In the genomic region with DNA sequence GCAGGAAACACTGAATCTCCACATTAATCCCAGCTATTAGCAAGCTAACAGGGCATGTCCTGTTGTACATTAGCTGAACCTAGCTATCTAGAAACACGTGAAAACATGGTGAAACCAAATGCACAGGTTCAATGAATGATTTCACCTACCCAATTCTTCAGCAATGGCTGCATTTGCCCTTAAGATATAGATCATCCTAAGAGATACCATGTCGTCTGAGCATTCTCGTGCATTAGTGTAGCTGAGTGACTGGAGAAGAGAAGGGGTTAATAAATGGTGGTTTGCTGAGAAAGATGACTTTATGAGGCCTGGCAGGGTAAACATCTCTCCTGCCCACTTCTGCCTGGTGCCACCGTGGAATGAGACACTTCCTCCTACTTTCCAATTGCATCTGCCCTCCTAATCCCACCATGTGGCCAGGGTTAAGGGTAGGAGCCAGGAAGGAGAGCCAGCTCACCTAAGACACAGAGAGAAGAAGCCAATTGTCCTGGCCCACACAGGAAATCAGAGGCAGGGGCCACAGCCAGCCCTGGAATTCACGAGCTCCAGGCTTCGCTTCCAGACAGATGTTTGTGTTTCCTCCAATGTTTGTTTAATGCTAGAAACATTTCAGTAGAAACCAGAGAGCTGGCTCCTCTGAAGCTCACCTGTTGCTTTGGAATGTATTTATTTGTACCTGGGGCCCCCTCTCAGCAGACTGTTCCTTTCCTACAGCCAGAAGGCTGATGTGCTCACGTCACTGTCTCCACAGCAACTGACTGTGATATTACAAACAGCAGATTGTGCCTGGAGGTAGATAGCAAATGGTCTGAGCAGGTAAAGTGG, we compare ENCODE assay signal across 11 cellular contexts.
DNase-seq lines count a peak whose midpoint lies in the region; ATAC-seq and TF ChIP-seq lines count a peak whose summit lies in the region.
"Had no signal": no experiment of that assay in that cellular context is flagged by ENCODE, and none has a peak within 500 bp of the region (broad histone marks: within the 10 kb centered on the region; RNA-seq: fewer than 3 reads in every experiment).

No MANE protein-coding gene starts in this region.

- DNase-seq in NCI-H748 (lab: John Stamatoyannopoulos, UW; ENCODE audit: unreplicated experiment), result peak; percentile 1
- DNase-seq in NCI-H748 treated with DMSO at 0.1 percent for 48 hours (lab: John Stamatoyannopoulos, UW), result no peak
- DNase-seq in mammary epithelial cell, result peak; percentile 96
- no peak for DNase-seq in left lobe of liver (ENCODE audit: low spot score)
- no peak for DNase-seq in suprapubic skin (ENCODE audit: low spot score in 2 of 2)
- no peak for DNase-seq in posterior vena cava (ENCODE audit: low spot score)
- no peak for DNase-seq in activated effector memory CD4-positive, alpha-beta T cell treated with anti-CD3 and anti-CD28 coated beads, Interleukin-2, amount 50 U/mL, for 16 hours
- DNase-seq: activated CD4-positive, alpha-beta T cell treated with anti-CD3 and anti-CD28 coated beads for 48 hours; aorta had no signal

- H3K79me2 ChIP-seq in mammary epithelial cell (ENCODE audit: insufficient read depth, low read length), result no peaks in the 10 kb centered on the region

- 18% methylated on average over 7 of the region's 7 CpGs for WGBS in mammary epithelial cell (ENCODE audit: low coverage, missing lambda C conversion rate)
- 51% methylated on average over 7 of the region's 7 CpGs for WGBS in suprapubic skin

- peak overlapping the region; percentile 29 for H3K4me2 ChIP-seq in mammary epithelial cell (ENCODE audit: insufficient read depth, low read depth, low read length)

- peak overlapping the region; percentile 90 for H3K27ac ChIP-seq in mammary epithelial cell (ENCODE audit: insufficient read depth, low read depth, low read length)
- peak overlapping the region; percentile 39 for H3K27ac ChIP-seq in suprapubic skin
- H3K27ac ChIP-seq: neutrophil had no signal

- H3K4me1 ChIP-seq in mammary epithelial cell (ENCODE audit: insufficient read depth, low read length), result peaks cover 34% of the 10 kb centered on the region
- H3K4me1 ChIP-seq in suprapubic skin, result peaks cover 10% of the 10 kb centered on the region

- H3K36me3 ChIP-seq in mammary epithelial cell (ENCODE audit: insufficient read depth, low read length) (no peaks in the 10 kb centered on the region), suprapubic skin (no peaks in the 10 kb centered on the region)
- H3K36me3 ChIP-seq: neutrophil had no signal

- intact Hi-C loops in mammary epithelial cell (cut with micrococcal nuclease) (loop anchor here (1.0 to 10.0 kb wide), 2 partner anchors 32 to 106 kb away; no protein-coding TSS in a partner anchor), posterior vena cava (cut with DNase I) (loop anchor here in 1 of 2 donors (1.0 kb wide), 1 partner anchor 42 kb away; no protein-coding TSS in a partner anchor)

- in situ Hi-C loops in mammary epithelial cell (cut with MboI; ENCODE audit: low sequenced_read_pairs in 2 of 2), result loop anchor here (5.0 to 10.0 kb wide), 3 partner anchors 38 to 278 kb away; partner anchors contain the start of gene CCND2 (in 1 of the 2)

- no peak overlapping the region for H3K4me3 ChIP-seq in mammary epithelial cell (replicated peaks in 1 of 3; ENCODE audit: insufficient read depth in 1 of 3, low read depth in 2 of 3, low read length in 3 of 3)
- H3K4me3 ChIP-seq in suprapubic skin, result no peak overlapping the region

- no peaks in the 10 kb centered on the region for H3K27me3 ChIP-seq in mammary epithelial cell (ENCODE audit: insufficient read depth, low read length)
- H3K27me3 ChIP-seq in suprapubic skin, result no peaks in the 10 kb centered on the region

- no peaks in the 10 kb centered on the region for H4K20me1 ChIP-seq in mammary epithelial cell (ENCODE audit: insufficient read depth, low read length)

- TF ChIP-seq POLR2A in suprapubic skin (IDR thresholded peaks at IDR 0.05), result no peak

- dilution Hi-C loops in mammary epithelial cell (cut with HindIII; ENCODE audit: low sequenced_read_pairs), result no loop called here

- CTCF ChIA-PET in mammary epithelial cell (lab: Charles Lee; ENCODE audit: low non-redundant PET), result interaction anchor here (2.3 kb wide), 1 partner anchor 278 kb away, joined by 13 read pairs; no protein-coding TSS in a partner anchor

- ATAC-seq in left lobe of liver (peak; percentile 39), GM18907 (IDR thresholded peaks at IDR 0.05; ENCODE audit: unreplicated experiment) (no peak)

- BruUV-seq in mammary epithelial cell (replicated peaks; lab: Mats Ljungman, UMichigan), result TSS peak; percentile 85

- peak overlapping the region; percentile 67 for H3K9ac ChIP-seq in mammary epithelial cell (ENCODE audit: insufficient read depth, low read length)

- no peak for TF ChIP-seq CTCF in mammary epithelial cell (conservative IDR thresholded peaks at IDR 0.05 in 1 of 2, IDR thresholded peaks at IDR 0.05 in 1 of 2; ENCODE audit: extremely low read depth in 1 of 2, insufficient read depth in 1 of 2, low read depth in 1 of 2, low read length in 2 of 2)
- no peak for TF ChIP-seq CTCF in suprapubic skin (IDR thresholded peaks at IDR 0.05)

- H3K9me3 ChIP-seq in mammary epithelial cell (replicated peaks; ENCODE audit: insufficient read depth, low read length) (no peaks in the 10 kb centered on the region), suprapubic skin (no peaks in the 10 kb centered on the region)
- H3K9me3 ChIP-seq: neutrophil had no signal

- TF ChIP-seq EP300 in suprapubic skin (IDR thresholded peaks at IDR 0.05), result no peak

- H2AFZ ChIP-seq in mammary epithelial cell (ENCODE audit: low read depth, low read length), result peak overlapping the region; percentile 28

Comparison
In these comparisons a context has a peak if more than half of its experiments do, and no peak if none do; other contexts are left out.
1. DNase-seq: peak in NCI-H748 (single experiment) and mammary epithelial cell (single experiment); none in NCI-H748 treated with DMSO at 0.1 percent for 48 hours (single experiment), left lobe of liver (single experiment), suprapubic skin (0 of 2), posterior vena cava (single experiment) and activated effector memory CD4-positive, alpha-beta T cell treated with anti-CD3 and anti-CD28 coated beads, Interleukin-2, amount 50 U/mL, for 16 hours (single experiment).